Comparison of ENCODE assay signal across 8 cellular contexts in genomic region chr9:74777136-74777879, GRCh38.
A peak's percentile ranks its signal among the peaks of the same experiment; 100 is the strongest.
DNase-seq lines count a peak whose midpoint lies in the region; ATAC-seq and TF ChIP-seq lines count a peak whose summit lies in the region.

No MANE protein-coding gene starts in this region.

- peaks cover 7% of the 10 kb centered on the region for H3K27me3 Mint-ChIP-seq in activated CD4-positive, alpha-beta T cell treated with anti-CD3 and anti-CD28 coated beads, Interleukin-2, amount 10 ng/mL, durations not matched to agents 7 days and 5 days

- no peak overlapping the region for H3K4me2 ChIP-seq in HCT116 (ENCODE audit: low read length)

- H3K4me1 ChIP-seq in HCT116 (ENCODE audit: control insufficient read depth in 1 of 2, insufficient read depth in 2 of 2, low read length in 2 of 2) (no peaks in the 10 kb centered on the region), lower lobe of right lung (no peaks in the 10 kb centered on the region)

- BruUV-seq in HCT116 (replicated peaks; lab: Mats Ljungman, UMichigan), result no TSS peak

- peak; percentile 77 to 84 (median 78) for TF ChIP-seq CTCF in HCT116 (IDR thresholded peaks at IDR 0.05 in 2 of 3, conservative IDR thresholded peaks at IDR 0.05 in 1 of 3; ENCODE audit: borderline replicate concordance in 1 of 3, insufficient read depth in 1 of 3, low read depth in 2 of 3, low read length in 2 of 3)
- TF ChIP-seq CTCF in lower lobe of right lung (IDR thresholded peaks at IDR 0.05), result peak; percentile 83

- no peaks in the 10 kb centered on the region for H3K9me2 ChIP-seq in HCT116 (ENCODE audit: insufficient read depth)

- H3K9me3 ChIP-seq in HCT116 (ENCODE audit: control insufficient read depth in 1 of 2, insufficient read depth in 1 of 2, low read depth in 1 of 2, low read length in 2 of 2), result no peaks in the 10 kb centered on the region
- no peaks in the 10 kb centered on the region for H3K9me3 ChIP-seq in lower lobe of right lung

- peak overlapping the region; percentile 70 for H2AFZ ChIP-seq in HCT116 (ENCODE audit: low read depth, low read length, poor library complexity, severe bottlenecking)

- TF ChIP-seq POLR2A in HCT116 (IDR thresholded peaks at IDR 0.05; ENCODE audit: borderline replicate concordance, extremely low read depth, insufficient read depth, insufficient read length), result no peak

- peak; percentile 83 for TF ChIP-seq RAD21 in HCT116 (IDR thresholded peaks at IDR 0.05; ENCODE audit: low read depth)

- RAD21 ChIA-PET in HCT116 (lab: Charles Lee; ENCODE audit: low non-redundant PET in 1 of 2, low total read pairs in 2 of 2, uncharacterized antibody in 2 of 2, unreplicated experiment in 2 of 2), result interaction anchor here in 1 of 2 experiments (0.9 kb wide), 1 partner anchor 408 kb away, joined by 3 read pairs; no protein-coding TSS in a partner anchor

- no peak overlapping the region for H3K9ac ChIP-seq in HCT116 (ENCODE audit: low read length)

- H4K20me1 ChIP-seq in HCT116 (ENCODE audit: insufficient read depth), result no peaks in the 10 kb centered on the region

- DNase-seq in DMS153 treated with DMSO at 0.1 percent for 48 hours (lab: John Stamatoyannopoulos, UW; ENCODE audit: unreplicated experiment) (peak; percentile 1), DMS153 (lab: John Stamatoyannopoulos, UW) (no peak), HCT116 (ENCODE audit: low read depth, low spot score) (peak; percentile 41), NCI-H2029 (lab: John Stamatoyannopoulos, UW) (peak; percentile 40), dedifferentiated amniotic fluid mesenchymal stem cell (ENCODE audit: extremely low spot score) (peak; percentile 75), lower lobe of right lung (peak; percentile 65)
- peak; percentile 78 for DNase-seq in activated CD4-positive, alpha-beta T cell treated with anti-CD3 and anti-CD28 coated beads, Interleukin-2, amount 10 ng/mL, durations not matched to agents 7 days and 5 days
- DNase-seq in stimulated activated CD8-positive, alpha-beta memory T cell treated with anti-CD3 and anti-CD28 coated beads, Interleukin-2, amount 100 ng/mL, for 1 hour (ENCODE audit: low read depth in 2 of 2), result peak; percentile 34 to 38

- H3K9me3 Mint-ChIP-seq in activated CD4-positive, alpha-beta T cell treated with anti-CD3 and anti-CD28 coated beads, Interleukin-2, amount 10 ng/mL, durations not matched to agents 7 days and 5 days, result no peaks in the 10 kb centered on the region

- H3K4me3 ChIP-seq in HCT116 (replicated peaks in 1 of 2; ENCODE audit: low read depth in 1 of 2, low read length in 2 of 2) (no peak overlapping the region), lower lobe of right lung (no peak overlapping the region)

- H3K36me3 Mint-ChIP-seq in activated CD4-positive, alpha-beta T cell treated with anti-CD3 and anti-CD28 coated beads, Interleukin-2, amount 10 ng/mL, durations not matched to agents 7 days and 5 days (ENCODE audit: low read depth), result no peaks in the 10 kb centered on the region

- POLR2A ChIA-PET in HCT116 (lab: Charles Lee), result interaction anchor here (1.0 kb wide), 1 partner anchor 251 kb away, joined by 3 read pairs; the partner anchor contains the start of gene CARNMT1
- POLR2A ChIA-PET in activated CD4-positive, alpha-beta T cell treated with anti-CD3 and anti-CD28 coated beads, Interleukin-2, amount 10 ng/mL, durations not matched to agents 7 days and 5 days (lab: Charles Lee), result no interaction called here

- no peaks in the 10 kb centered on the region for H3K79me2 ChIP-seq in HCT116 (ENCODE audit: insufficient read depth, low read length)

- no peaks in the 10 kb centered on the region for H3K4me1 Mint-ChIP-seq in activated CD4-positive, alpha-beta T cell treated with anti-CD3 and anti-CD28 coated beads, Interleukin-2, amount 10 ng/mL, durations not matched to agents 7 days and 5 days

- H3K27me3 ChIP-seq in HCT116 (ENCODE audit: insufficient read depth, low read length) (no peaks in the 10 kb centered on the region), lower lobe of right lung (ENCODE audit: low read depth) (no peaks in the 10 kb centered on the region)

- intact Hi-C loops in HCT116 (cut with micrococcal nuclease), result loop anchor here (5.0 kb wide), 1 partner anchor 175 kb away; the partner anchor contains the start of gene C9orf40
- intact Hi-C loops in lower lobe of right lung (cut with DNase I), result loop anchor here (10.0 kb wide), 1 partner anchor 297 kb away; no protein-coding TSS in a partner anchor

- CTCF ChIA-PET in HCT116 (lab: Charles Lee), result interaction anchor here (0.7 to 3.2 kb wide), 13 partner anchors 9 to 407 kb away, joined by 3 to 25 read pairs (median 6); partner anchors contain the start of genes C9orf40, CARNMT1 and OSTF1
- CTCF ChIA-PET in activated CD4-positive, alpha-beta T cell treated with anti-CD3 and anti-CD28 coated beads, Interleukin-2, amount 10 ng/mL, durations not matched to agents 7 days and 5 days (lab: Charles Lee), result interaction anchor here (1.5 kb wide), 2 partner anchors 9 to 179 kb away, joined by 3 to 4 read pairs; no protein-coding TSS in a partner anchor

- no peak overlapping the region for H3K4me3 Mint-ChIP-seq in activated CD4-positive, alpha-beta T cell treated with anti-CD3 and anti-CD28 coated beads, Interleukin-2, amount 10 ng/mL, durations not matched to agents 7 days and 5 days

- H3K36me3 ChIP-seq in HCT116 (ENCODE audit: control insufficient read depth in 1 of 2, insufficient read depth in 2 of 2, low read length in 2 of 2) (no peaks in the 10 kb centered on the region), lower lobe of right lung (no peaks in the 10 kb centered on the region)

- ATAC-seq in HCT116, result peak; percentile 73
- peak; percentile 57 to 66 for ATAC-seq in lower lobe of right lung

- H3K27ac Mint-ChIP-seq in activated CD4-positive, alpha-beta T cell treated with anti-CD3 and anti-CD28 coated beads, Interleukin-2, amount 10 ng/mL, durations not matched to agents 7 days and 5 days, result no peak overlapping the region

- no peak overlapping the region for H3K27ac ChIP-seq in HCT116 (ENCODE audit: low read depth, low read length)
- no peak overlapping the region for H3K27ac ChIP-seq in lower lobe of right lung

TF ChIP-seq in HCT116, 20 proteins besides CTCF, POLR2A, EP300 and RAD21:
- TF ChIP-seq CEBPB (IDR thresholded peaks at IDR 0.05; ENCODE audit: low read depth), result no peak
- no peak for TF ChIP-seq EGR1 (IDR thresholded peaks at IDR 0.05; ENCODE audit: low read depth)
- TF ChIP-seq ATF3 (IDR thresholded peaks at IDR 0.05), result no peak
- TF ChIP-seq MAX (IDR thresholded peaks at IDR 0.05), result peak; percentile 57
- TF ChIP-seq FOSL1 (IDR thresholded peaks at IDR 0.05; ENCODE audit: low read depth), result no peak
- TF ChIP-seq ELF1 (IDR thresholded peaks at IDR 0.05; ENCODE audit: borderline replicate concordance, low read depth), result no peak
- no peak for TF ChIP-seq ZNF274 (IDR thresholded peaks at IDR 0.05; ENCODE audit: low read depth, low read length)
- no peak for TF ChIP-seq TCF7L2 (IDR thresholded peaks at IDR 0.05; ENCODE audit: borderline replicate concordance, extremely low read depth, insufficient read depth, insufficient read length)
